In the genomic region with DNA sequence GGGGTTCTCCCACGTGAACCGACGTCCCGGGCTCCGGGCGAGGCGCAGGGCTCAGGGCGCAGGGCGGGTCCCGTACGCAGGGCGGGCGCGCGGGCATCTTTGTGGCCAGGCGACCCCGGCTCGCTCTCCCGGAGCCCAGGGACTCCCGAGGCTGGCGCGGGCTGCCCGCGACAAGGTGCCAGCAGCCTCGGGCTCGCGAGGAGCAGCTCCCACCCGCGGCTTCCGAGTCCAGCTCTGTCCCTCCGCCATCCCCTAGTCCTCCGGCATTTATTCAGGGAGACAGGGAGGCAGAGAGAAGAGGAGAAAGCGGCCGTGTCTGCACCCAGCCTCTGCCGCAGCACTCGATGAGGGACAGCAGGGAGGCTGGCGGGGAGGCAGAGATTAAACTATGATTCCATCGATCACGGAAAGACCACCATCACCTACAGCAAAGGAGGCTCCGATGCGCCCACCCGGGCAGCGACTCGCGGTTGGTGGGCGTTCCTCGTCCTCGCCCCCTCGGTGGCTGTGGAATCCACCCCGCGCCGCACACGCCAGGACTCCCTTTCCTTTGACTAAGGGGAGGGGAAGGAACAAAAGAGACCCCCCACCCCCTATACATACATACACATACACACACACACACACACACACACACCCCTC, we compare ENCODE assay signal across 8 cellular contexts. TPM values are rescaled to one million over a fixed set of nuclear protein-coding genes. Genes with fewer than 3 reads are reported as not detected.
DNase-seq lines count a peak whose midpoint lies in the region; ATAC-seq and TF ChIP-seq lines count a peak whose summit lies in the region.

No MANE protein-coding gene starts in this region.

- peak overlapping the region; percentile 76 for H3K23ac ChIP-seq in IMR-90 (ENCODE audit: low read depth, low read length)

- peak overlapping the region; percentile 34; the same call in 1 of the 2 replicates for H3K14ac ChIP-seq in IMR-90 (replicated peaks; ENCODE audit: low read depth, low read length)

- peak; percentile 25 for DNase-seq in EH (ENCODE audit: low read depth)
- peak; percentile 12 for DNase-seq in IMR-90
- peak; percentile 28 to 33 for DNase-seq in cardiac fibroblast (ENCODE audit: low read depth in 2 of 2)
- DNase-seq in left lung: no peak
- DNase-seq in thoracic aorta (ENCODE audit: low spot score): no peak
- DNase-seq in NCI-H524 treated with DMSO at 0.1 percent for 48 hours (lab: John Stamatoyannopoulos, UW): no peak
- no peak for DNase-seq in dedifferentiated amniotic fluid mesenchymal stem cell (ENCODE audit: extremely low spot score)
- no peak for DNase-seq in NCI-H774 (lab: John Stamatoyannopoulos, UW)

- no peaks in the 10 kb centered on the region for H3K9me1 ChIP-seq in IMR-90 (ENCODE audit: insufficient read depth, low read length)

- CTCF ChIA-PET in IMR-90 (lab: Yijun Ruan, JAX): no interaction called here

- no peak overlapping the region for H2AK5ac ChIP-seq in IMR-90 (ENCODE audit: low read depth, low read length)

- no peak overlapping the region for H4K91ac ChIP-seq in IMR-90 (ENCODE audit: insufficient read depth, low read depth, low read length)

- no peak for TF ChIP-seq POLR2A in IMR-90 (IDR thresholded peaks at IDR 0.05; ENCODE audit: low read depth, low read length)

- H2BK20ac ChIP-seq in IMR-90 (ENCODE audit: low read depth, low read length): no peak overlapping the region; the same call in 1 of the 2 replicates

- no peaks in the 10 kb centered on the region for H4K20me1 ChIP-seq in IMR-90 (ENCODE audit: insufficient read depth, low read length)

- no peak overlapping the region for H2BK15ac ChIP-seq in IMR-90 (ENCODE audit: low read depth, low read length)

- peak overlapping the region; percentile 43; the same call in 1 of the 2 replicates for H3K4ac ChIP-seq in IMR-90 (ENCODE audit: low read depth, low read length)

- dilution Hi-C loops in IMR-90 (cut with HindIII; ENCODE audit: low sequenced_read_pairs, unreplicated experiment): no loop called here

- H3K36me3 ChIP-seq in IMR-90 (ENCODE audit: control insufficient read depth, insufficient read depth, low read length) (no peaks in the 10 kb centered on the region), left lung (no peaks in the 10 kb centered on the region), thoracic aorta (no peaks in the 10 kb centered on the region)

- no peak for TF ChIP-seq RAD21 in IMR-90 (IDR thresholded peaks at IDR 0.05; ENCODE audit: low read length)

- H2BK5ac ChIP-seq in IMR-90 (ENCODE audit: low read depth, low read length, poor library complexity, severe bottlenecking): no peak overlapping the region

- H3K27me3 ChIP-seq in IMR-90 (ENCODE audit: control insufficient read depth, insufficient read depth, low read length) (peaks cover 2% of the 10 kb centered on the region; the same call in 1 of the 2 replicates), left lung (peaks cover 23 to 73% of the 10 kb centered on the region in 2 donors), thoracic aorta (replicated peaks; ENCODE audit: insufficient read depth) (no peaks in the 10 kb centered on the region)

- H3K4me1 ChIP-seq in IMR-90 (ENCODE audit: control insufficient read depth, insufficient read depth, low read length): no peaks in the 10 kb centered on the region; the same call in 1 of the 2 replicates
- H3K4me1 ChIP-seq in left lung: peaks cover 8 to 16% of the 10 kb centered on the region in 2 donors
- H3K4me1 ChIP-seq in thoracic aorta (ENCODE audit: control insufficient read depth in 1 of 2, low read depth in 2 of 2): peaks cover 0 to 9% of the 10 kb centered on the region in 2 donors

- H3K27ac ChIP-seq in IMR-90 (ENCODE audit: insufficient read depth, low read length) (peak overlapping the region; percentile 16), left lung (no peak overlapping the region), thoracic aorta (no peak overlapping the region)

- POLR2A ChIA-PET in IMR-90 (lab: Charles Lee; ENCODE audit: unreplicated experiment): no interaction called here

- no peak overlapping the region; the same call in 1 of the 2 replicates for H3K18ac ChIP-seq in IMR-90 (ENCODE audit: low read depth, low read length)

- peak overlapping the region; percentile 85 for H2AK9ac ChIP-seq in IMR-90 (replicated peaks; ENCODE audit: low read depth, low read length, poor library complexity)

- 3% methylated on average over 24 of the region's 53 CpGs; no CpG with 5 or more reads in 1 of the 2 experiments for WGBS in IMR-90 (ENCODE audit: extremely low coverage in 2 of 2, insufficient read length in 1 of 2), 2 experiments

- ATAC-seq in IMR-90 (ENCODE audit: low read depth) (peak; percentile 19), left lung (peak; percentile 37), thoracic aorta (ENCODE audit: insufficient number of reproducible peaks, low FRiP score, low read depth) (no peak)

- H3K4me2 ChIP-seq in IMR-90 (ENCODE audit: low read depth, low read length): peak overlapping the region; percentile 94

- no peak overlapping the region for H3K56ac ChIP-seq in IMR-90 (ENCODE audit: extremely low read depth, insufficient read depth, low read length)

- intact Hi-C loops in IMR-90 (cut with micrococcal nuclease): loop anchor here (2.0 to 10.0 kb wide), 3 partner anchors 37 to 385 kb away; no protein-coding TSS in a partner anchor
- intact Hi-C loops in left lung (cut with DNase I): no loop called here

- in situ Hi-C loops in IMR-90 (cut with MboI; ENCODE audit: low sequenced_read_pairs): no loop called here

- H3K4me3 ChIP-seq in IMR-90 (ENCODE audit: insufficient read depth, low read depth, low read length) (peak overlapping the region; percentile 62), cardiac fibroblast (replicated peaks in 1 of 2; ENCODE audit: low read depth in 2 of 2, low read length in 2 of 2) (peak overlapping the region; percentile 91), left lung (peak overlapping the region; percentile 51 to 52), thoracic aorta (peak overlapping the region; percentile 98)

- H3K9ac ChIP-seq in IMR-90 (ENCODE audit: low read depth, low read length): peak overlapping the region; percentile 65

- no TSS peak for BruUV-seq in IMR-90 (replicated peaks; lab: Mats Ljungman, UMichigan)

- H3K9me3 ChIP-seq in IMR-90 (ENCODE audit: control insufficient read depth, insufficient read depth, low read length): no peaks in the 10 kb centered on the region
- H3K9me3 ChIP-seq in left lung: no peaks in the 10 kb centered on the region
- no peaks in the 10 kb centered on the region for H3K9me3 ChIP-seq in thoracic aorta

- TF ChIP-seq CTCF in IMR-90 (conservative IDR thresholded peaks at IDR 0.05; ENCODE audit: low read depth, low read length) (no peak), cardiac fibroblast (IDR thresholded peaks at IDR 0.05; ENCODE audit: low read depth, low read length) (no peak), left lung (IDR thresholded peaks at IDR 0.05) (no peak), thoracic aorta (IDR thresholded peaks at IDR 0.05) (no peak)

- H2BK120ac ChIP-seq in IMR-90 (ENCODE audit: low read depth, low read length): peak overlapping the region; percentile 10; the same call in 1 of the 2 replicates

- peaks cover 3 to 7% of the 10 kb centered on the region in 2 experiments; a peak in 1 of 4 replicates for H3K79me1 ChIP-seq in IMR-90 (ENCODE audit: low read depth in 1 of 2, low read length in 2 of 2)

- H4K8ac ChIP-seq in IMR-90 (ENCODE audit: low read depth in 2 of 2, low read length in 2 of 2): no peak overlapping the region

- peak overlapping the region; percentile 96 for H2AFZ ChIP-seq in IMR-90 (replicated peaks; ENCODE audit: low read length, poor library complexity)

- H4K5ac ChIP-seq in IMR-90 (ENCODE audit: low read depth, low read length): no peak overlapping the region

TF ChIP-seq in IMR-90, 13 proteins besides CTCF, POLR2A, EP300 and RAD21:
- TF ChIP-seq RCOR1 (IDR thresholded peaks at IDR 0.05; ENCODE audit: insufficient replicate concordance, low read length) (no peak), CEBPB (IDR thresholded peaks at IDR 0.05; ENCODE audit: low read depth, low read length) (no peak), BHLHE40 (IDR thresholded peaks at IDR 0.05; ENCODE audit: low read depth, low read length) (no peak), SMC3 (IDR thresholded peaks at IDR 0.05; ENCODE audit: low read depth, low read length) (no peak), MAFK (IDR thresholded peaks at IDR 0.05; ENCODE audit: low read depth, low read length) (no peak), MXI1 (IDR thresholded peaks at IDR 0.05; ENCODE audit: borderline replicate concordance, low read depth, low read length) (no peak), NFE2L2 (IDR thresholded peaks at IDR 0.05; ENCODE audit: low read depth, low read length) (no peak), MAZ (IDR thresholded peaks at IDR 0.05; ENCODE audit: borderline replicate concordance, low read depth, low read length) (no peak), FOS (IDR thresholded peaks at IDR 0.05; ENCODE audit: low read depth, low read length) (no peak), CHD1 (IDR thresholded peaks at IDR 0.05; ENCODE audit: low read depth, low read length) (no peak), RFX5 (IDR thresholded peaks at IDR 0.05; ENCODE audit: low read depth, low read length) (no peak)
- TF ChIP-seq, protein P1, sequence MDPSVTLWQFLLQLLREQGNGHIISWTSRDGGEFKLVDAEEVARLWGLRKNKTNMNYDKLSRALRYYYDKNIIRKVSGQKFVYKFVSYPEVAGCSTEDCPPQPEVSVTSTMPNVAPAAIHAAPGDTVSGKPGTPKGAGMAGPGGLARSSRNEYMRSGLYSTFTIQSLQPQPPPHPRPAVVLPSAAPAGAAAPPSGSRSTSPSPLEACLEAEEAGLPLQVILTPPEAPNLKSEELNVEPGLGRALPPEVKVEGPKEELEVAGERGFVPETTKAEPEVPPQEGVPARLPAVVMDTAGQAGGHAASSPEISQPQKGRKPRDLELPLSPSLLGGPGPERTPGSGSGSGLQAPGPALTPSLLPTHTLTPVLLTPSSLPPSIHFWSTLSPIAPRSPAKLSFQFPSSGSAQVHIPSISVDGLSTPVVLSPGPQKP (IDR thresholded peaks at IDR 0.05; ENCODE audit: borderline replicate concordance, low read depth, low read length): no peak
- TF ChIP-seq, protein P2, sequence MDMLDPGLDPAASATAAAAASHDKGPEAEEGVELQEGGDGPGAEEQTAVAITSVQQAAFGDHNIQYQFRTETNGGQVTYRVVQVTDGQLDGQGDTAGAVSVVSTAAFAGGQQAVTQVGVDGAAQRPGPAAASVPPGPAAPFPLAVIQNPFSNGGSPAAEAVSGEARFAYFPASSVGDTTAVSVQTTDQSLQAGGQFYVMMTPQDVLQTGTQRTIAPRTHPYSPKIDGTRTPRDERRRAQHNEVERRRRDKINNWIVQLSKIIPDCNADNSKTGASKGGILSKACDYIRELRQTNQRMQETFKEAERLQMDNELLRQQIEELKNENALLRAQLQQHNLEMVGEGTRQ (IDR thresholded peaks at IDR 0.05; ENCODE audit: low read depth, low read length): no peak

RNA-seq across cellular contexts. Expression of a gene that starts 1.1 kb away (rescaled TPM):
- 1.4 and 1.7 TPM in 2 replicates for total RNA-seq in IMR-90 (2012; rRNA removed)
- polyA plus RNA-seq in IMR-90 (2012; rRNA removed): 0.53 and 0.75 TPM in 2 replicates
- polyA plus RNA-seq in IMR-90 (2012; cell fraction: cytosol; rRNA removed): 0.67 and 0.77 TPM in 2 replicates
- polyA plus RNA-seq in IMR-90 (2012; cell fraction: nucleus; rRNA removed; ENCODE audit: low replicate concordance): 0.36 and 2.3 TPM in 2 replicates
- under 1 TPM; 0.15 to 0.18 TPM for total RNA-seq in left lung
- 1 to 10 TPM; 3.4 to 3.7 TPM for total RNA-seq in thoracic aorta

Comparison
In these comparisons a context has a peak if more than half of its experiments do, and no peak if none do; other contexts are left out.
1. DNase-seq: peak in EH (single experiment), IMR-90 (single experiment) and cardiac fibroblast (2 of 2); none in left lung (0 of 2), thoracic aorta (single experiment), NCI-H524 treated with DMSO at 0.1 percent for 48 hours (single experiment), dedifferentiated amniotic fluid mesenchymal stem cell (single experiment) and NCI-H774 (single experiment).
2. Peak in every context shown above with its lines, with median percentiles within 50 percentile points of each other: H3K4me3 ChIP-seq.